ENCODE assay signal across 24 cellular contexts in the genomic region with DNA sequence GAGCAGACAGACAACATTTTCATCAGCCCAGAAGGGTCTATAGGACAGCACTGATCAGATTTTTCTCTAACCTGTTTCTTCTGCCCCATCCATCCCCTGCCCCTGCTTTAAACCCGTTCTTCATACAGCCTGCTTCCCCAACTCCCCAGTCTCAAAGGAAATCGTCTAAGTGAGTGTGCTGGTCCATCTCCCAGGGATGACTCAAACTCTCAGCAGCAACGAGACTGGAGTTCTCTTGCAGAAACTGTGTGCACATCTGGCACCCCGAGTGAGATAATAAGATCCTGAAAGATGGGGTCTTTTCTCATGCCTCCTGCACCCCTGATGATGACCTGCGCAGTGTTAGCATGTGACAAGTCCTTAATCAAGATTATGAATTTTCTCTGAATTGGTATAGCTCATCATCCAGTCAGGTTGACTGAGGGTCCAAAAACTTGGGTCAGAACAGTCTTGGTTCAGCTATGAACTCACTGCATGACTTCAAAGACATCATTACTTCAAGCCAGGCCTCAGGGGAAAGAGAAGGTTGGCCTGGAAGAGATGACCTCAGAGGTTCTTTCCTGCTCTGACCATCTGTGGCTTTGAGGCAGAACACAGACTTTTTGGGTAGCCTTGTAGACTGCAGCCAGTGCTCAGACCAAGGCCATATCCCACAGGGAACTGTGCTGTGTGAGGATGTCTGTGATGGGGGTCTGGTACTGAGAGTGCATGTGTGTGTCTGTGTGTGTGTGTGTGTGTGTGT.
"Had no signal": no experiment of that assay in that cellular context is flagged by ENCODE, and none has a peak within 500 bp of the region (broad histone marks: within the 10 kb centered on the region; RNA-seq: fewer than 3 reads in every experiment).

No MANE protein-coding gene starts in this region.

- H3K9ac ChIP-seq: neural progenitor cell had no signal

- H3K4me3 ChIP-seq: colonic mucosa, gastroesophageal sphincter, heart left ventricle, hepatocyte, lung, neural progenitor cell, prostate gland, right atrium auricular region, smooth muscle cell, thyroid gland had no signal

- H3K9me3 ChIP-seq: colonic mucosa, gastroesophageal sphincter, heart left ventricle, prostate gland, right atrium auricular region, thyroid gland had no signal

- ATAC-seq: foreskin keratinocyte; gastroesophageal sphincter; heart left ventricle; left lobe of liver; naive thymus-derived CD4-positive, alpha-beta T cell; sciatic nerve; stimulated activated naive CD8-positive, alpha-beta T cell treated with anti-CD3 and anti-CD28 coated beads, Interleukin-15, amount 100 ng/mL, for 72 hours had no signal

- H3K4me2 ChIP-seq: hepatocyte, neural progenitor cell, smooth muscle cell had no signal

- H3K36me3 ChIP-seq: colonic mucosa, gastroesophageal sphincter, heart left ventricle, neural progenitor cell, prostate gland, right atrium auricular region, thyroid gland had no signal

- H3K27ac ChIP-seq: colonic mucosa, foreskin keratinocyte, gastroesophageal sphincter, heart left ventricle, hepatocyte, neural progenitor cell, prostate gland, right atrium auricular region, thyroid gland had no signal

- H2AFZ ChIP-seq: hepatocyte, neural progenitor cell had no signal

- H3K4me1 ChIP-seq: colonic mucosa, neural progenitor cell, prostate gland, right atrium auricular region, thyroid gland had no signal

- DNase-seq: colonic mucosa; effector memory CD4-positive, alpha-beta T cell; erythroblast; heart left ventricle; kidney; naive thymus-derived CD4-positive, alpha-beta T cell; nucleus accumbens; stimulated activated CD4-positive, alpha-beta T cell treated with anti-CD3 and anti-CD28 coated beads, Interleukin-12 subunit alpha, Interleukin-12 subunit beta, amount 100 ng/mL, for 4 hours; stimulated activated CD4-positive, alpha-beta T cell treated with anti-CD3 and anti-CD28 coated beads, Interleukin-1b, Interleukin-23, amount 100 ng/mL, for 48 hours; stimulated activated CD4-positive, alpha-beta T cell treated with anti-CD3 and anti-CD28 coated beads, Interleukin-4, amount 100 ng/mL, for 1 hour; stimulated activated CD8-positive, alpha-beta memory T cell treated with anti-CD3 and anti-CD28 coated beads, Interleukin-4, amount 100 ng/mL, for 48 hours; stimulated activated naive CD4-positive, alpha-beta T cell; stimulated activated naive CD8-positive, alpha-beta T cell treated with anti-CD3 and anti-CD28 coated beads, Interleukin-15, amount 100 ng/mL, for 72 hours; thyroid gland had no signal

- H3K27me3 ChIP-seq: colonic mucosa, foreskin keratinocyte, hepatocyte, neural progenitor cell, right atrium auricular region, thyroid gland had no signal
